In genomic region chr12:389138-390096, GRCh38 we compare ENCODE assay signal across 8 cellular contexts.
DNase-seq lines count a peak whose midpoint lies in the region; ATAC-seq, FAIRE-seq and TF ChIP-seq lines count a peak whose summit lies in the region.

TSS of gene KDM5A (minus strand) at chr12:389320. CDS start at chr12:389091, 229 bp downstream.

- H3K4me3 ChIP-seq in LNCaP clone FGC (ENCODE audit: low read depth, low read length) (peak within 1 kb of the TSS; percentile 70), neuron (ENCODE audit: low read length) (peak within 1 kb of the TSS; percentile 83)

- peak within 1 kb of the TSS; percentile 99 for H3K27ac ChIP-seq in substantia nigra (ENCODE audit: low read depth, low read length, poor library complexity, severe bottlenecking)

- H3K4me1 ChIP-seq in neuron (ENCODE audit: insufficient read depth, low read length) = peaks cover 34% of the 10 kb centered on the region

- TF ChIP-seq CTCF in D721Med (IDR thresholded peaks at IDR 0.05; ENCODE audit: insufficient read depth, missing control alignments) (no peak), LNCaP clone FGC (IDR thresholded peaks at IDR 0.05; ENCODE audit: control insufficient read depth, extremely low read depth, insufficient read depth) (0 out of 2 replicates have a peak, but pooled peaks have one; percentile 12)

- ATAC-seq in GM21786 (IDR thresholded peaks at IDR 0.05; ENCODE audit: unreplicated experiment) = peak; percentile 87

- DNase-seq in D721Med (ENCODE audit: insufficient read length, low spot score) (peak; percentile 45), LNCaP clone FGC (ENCODE audit: low read depth) (peak; percentile 89), fibroblast of the conjunctiva (ENCODE audit: low read depth) (peak; percentile 78), substantia nigra (lab: John Stamatoyannopoulos, UW) (no peak), NCI-H1105 treated with DMSO at 0.1 percent for 48 hours (lab: John Stamatoyannopoulos, UW) (no peak)
- DNase-seq in activated T-cell treated with anti-CD3 and anti-CD28 coated beads, Interleukin-2, amount 50 U/mL, for 48 hours = peak; percentile 95 to 96

- no peak for FAIRE-seq in D721Med (lab: Jason Lieb, UNC)

- no peaks in the 10 kb centered on the region for H3K9me3 ChIP-seq in neuron (ENCODE audit: low read length)

- peaks cover 10% of the 10 kb centered on the region for H3K36me3 ChIP-seq in neuron (ENCODE audit: insufficient read depth, low read length)

- H2AFZ ChIP-seq in neuron (ENCODE audit: low read depth, low read length) = peak within 1 kb of the TSS; percentile 51

- no peaks in the 10 kb centered on the region for H3K27me3 ChIP-seq in neuron (ENCODE audit: insufficient read depth, low read length)

Comparison
In these comparisons a context has a peak if more than half of its experiments do, and no peak if none do; other contexts are left out.
1. DNase-seq: peak in D721Med (single experiment), LNCaP clone FGC (single experiment), activated T-cell treated with anti-CD3 and anti-CD28 coated beads, Interleukin-2, amount 50 U/mL, for 48 hours (2 of 2) and fibroblast of the conjunctiva (single experiment); none in substantia nigra (0 of 49) and NCI-H1105 treated with DMSO at 0.1 percent for 48 hours (single experiment).